Comparison of ENCODE assay signal across 9 cellular contexts in genomic region chr1:172699111-172699510, GRCh38. TPM values are rescaled to one million over a fixed set of nuclear protein-coding genes. Genes with fewer than 3 reads are reported as not detected.
DNase-seq lines count a peak whose midpoint lies in the region; ATAC-seq and TF ChIP-seq lines count a peak whose summit lies in the region.
"Had no signal": no experiment of that assay in that cellular context is flagged by ENCODE, and none has a peak within 500 bp of the region (broad histone marks: within the 10 kb centered on the region; RNA-seq: fewer than 3 reads in every experiment).

No MANE protein-coding gene starts in this region.

- H3K4me1 ChIP-seq in tibial nerve, result peaks cover 0 to 10% (median 0%) of the 10 kb centered on the region in 4 donors

- TF ChIP-seq CTCF in epithelial cell of esophagus (IDR thresholded peaks at IDR 0.05; ENCODE audit: insufficient read depth, low read depth, low read length, missing control alignments) (no peak), omental fat pad (IDR thresholded peaks at IDR 0.05) (no peak), tibial nerve (IDR thresholded peaks at IDR 0.05) (no peak)

- no peak overlapping the region for H3K4me3 ChIP-seq in epithelial cell of esophagus (ENCODE audit: low read length)
- no peak overlapping the region for H3K4me3 ChIP-seq in tibial nerve
- H3K4me3 ChIP-seq: PC-9 had no signal

- no peak for TF ChIP-seq POLR2A in tibial nerve (IDR thresholded peaks at IDR 0.05)

- no peaks in the 10 kb centered on the region for H3K9me3 ChIP-seq in tibial nerve

- DNase-seq in activated CD4-positive, alpha-beta T cell treated with anti-CD3 and anti-CD28 coated beads, Interleukin-2, amount 50 U/mL, for 4 hours, result peak; percentile 74 to 78
- DNase-seq in epithelial cell of esophagus (ENCODE audit: low read depth), result peak; percentile 94
- peak; percentile 69 for DNase-seq in stimulated activated CD8-positive, alpha-beta memory T cell treated with anti-CD3 and anti-CD28 coated beads, Interleukin-12 subunit alpha, Interleukin-12 subunit beta, amount 100 ng/mL, for 1 hour (ENCODE audit: low read depth)
- DNase-seq in omental fat pad (ENCODE audit: low spot score), result no peak
- no peak for DNase-seq in SIG-M5 treated with dmso at 0.1 percent for 504 hours (lab: John Stamatoyannopoulos, UW; ENCODE audit: unreplicated experiment)
- no peak for DNase-seq in tibial nerve (ENCODE audit: low spot score in 2 of 2)

- H3K27me3 ChIP-seq in tibial nerve, result no peaks in the 10 kb centered on the region

- no peaks in the 10 kb centered on the region for H3K36me3 ChIP-seq in tibial nerve

- 42 to 48% methylated on average over 3 of the region's 3 CpGs for WGBS in tibial nerve, 2 donors

- H3K27ac ChIP-seq in tibial nerve, result peak overlapping the region in 1 of 4 donors; percentile 43
- H3K27ac ChIP-seq: PC-9 had no signal

- TF ChIP-seq EP300 in tibial nerve (IDR thresholded peaks at IDR 0.05), result no peak

- ATAC-seq in GM19351 (IDR thresholded peaks at IDR 0.05; ENCODE audit: unreplicated experiment), result peak; percentile 85
- peak; percentile 51 for ATAC-seq in HG03520 (IDR thresholded peaks at IDR 0.05; ENCODE audit: unreplicated experiment)
- ATAC-seq in omental fat pad (ENCODE audit: low FRiP score), result no peak

RNA-seq across cellular contexts. Expression of gene FASLG, which starts 40.2 kb away (rescaled TPM):
- total RNA-seq in omental fat pad (under 1 TPM in 2 of 4 donors, not detected in 2; 0.24 to 0.31 TPM), tibial nerve (not detected)
- total RNA-seq: PC-9 had no signal

Comparison
In these comparisons a context has a peak if more than half of its experiments do, and no peak if none do; other contexts are left out.
1. DNase-seq: peak in activated CD4-positive, alpha-beta T cell treated with anti-CD3 and anti-CD28 coated beads, Interleukin-2, amount 50 U/mL, for 4 hours (2 of 2), epithelial cell of esophagus (single experiment) and stimulated activated CD8-positive, alpha-beta memory T cell treated with anti-CD3 and anti-CD28 coated beads, Interleukin-12 subunit alpha, Interleukin-12 subunit beta, amount 100 ng/mL, for 1 hour (single experiment); none in omental fat pad (single experiment), SIG-M5 treated with dmso at 0.1 percent for 504 hours (single experiment) and tibial nerve (0 of 2).